In genomic region chr15:77455696-77456293, GRCh38 we compare ENCODE assay signal across 14 cellular contexts. TPM values are rescaled to one million over a fixed set of nuclear protein-coding genes. Genes with fewer than 3 reads are reported as not detected.
DNase-seq lines count a peak whose midpoint lies in the region; ATAC-seq, FAIRE-seq and TF ChIP-seq lines count a peak whose summit lies in the region.
"Had no signal": no experiment of that assay in that cellular context is flagged by ENCODE, and none has a peak within 500 bp of the region (broad histone marks: within the 10 kb centered on the region; RNA-seq: fewer than 3 reads in every experiment).

No MANE protein-coding gene starts in this region.

- H3K4me3 Mint-ChIP-seq in stimulated activated naive CD8-positive, alpha-beta T cell treated with anti-CD3 and anti-CD28 coated beads, Interleukin-15, Interleukin-2, amounts not matched to agents 100 ng/mL and 50 ng/mL, for 24 hours: no peak overlapping the region
- H3K4me3 Mint-ChIP-seq: activated naive CD4-positive, alpha-beta T cell treated with anti-CD3 and anti-CD28 coated beads, Interleukin-2, amount 50 U/mL, for 24 hours had no signal

- in situ Hi-C loops in GM12878 (cut with MboI): no loop called here

- SMC1A ChIA-PET in GM12878 (lab: Charles Lee; ENCODE audit: uncharacterized antibody, unreplicated experiment): interaction anchor here (0.8 to 1.7 kb wide), 3 partner anchors 10 to 354 kb away, joined by 3 to 8 read pairs (median 3); no protein-coding TSS in a partner anchor

- ATAC-seq in GM12878 (peak; percentile 21; the same call in 2 of the 3 replicates), HG02970 (IDR thresholded peaks at IDR 0.05; ENCODE audit: low FRiP score, unreplicated experiment) (no peak)

- no peak overlapping the region for H3K9ac ChIP-seq in GM12878 (ENCODE audit: control insufficient read depth, insufficient read depth, low read length)
- H3K9ac ChIP-seq: KMS-11, parathyroid adenoma had no signal

- no peak for TF ChIP-seq RAD21 in GM12878 (IDR thresholded peaks at IDR 0.05; ENCODE audit: insufficient read depth, low read depth, low read length)

- CTCF ChIA-PET in GM12878 (lab: Yijun Ruan, JAX): no interaction called here

- peaks cover 10% of the 10 kb centered on the region for H3K4me1 ChIP-seq in GM12878 (ENCODE audit: control insufficient read depth, insufficient read depth, low read length)
- H3K4me1 ChIP-seq: parathyroid adenoma had no signal

- TF ChIP-seq EP300 in GM12878 (IDR thresholded peaks at IDR 0.05; ENCODE audit: borderline replicate concordance in 1 of 2, control insufficient read depth in 1 of 2, low read depth in 2 of 2, low read length in 2 of 2): no peak

- DNase-seq in H54 (ENCODE audit: insufficient read length, low spot score) (no peak), GM12878 (ENCODE audit: low read depth, low spot score) (no peak), hepatic stellate cell (ENCODE audit: low spot score) (peak; percentile 33), SIG-M5 (lab: John Stamatoyannopoulos, UW) (no peak), inferior parietal cortex (ENCODE audit: extremely low spot score) (no peak)
- DNase-seq in activated CD8-positive, alpha-beta memory T cell treated with anti-CD3 and anti-CD28 coated beads, Interleukin-2, amount 50 U/mL, for 48 hours: no peak
- DNase-seq: GF-D8, NCI-H82 had no signal

- no peaks in the 10 kb centered on the region for H4K20me1 ChIP-seq in GM12878 (ENCODE audit: control insufficient read depth, insufficient read depth)

- no peak overlapping the region for H3K4me2 ChIP-seq in GM12878 (ENCODE audit: control insufficient read depth, insufficient read depth)

- no peak for TF ChIP-seq POLR2A in H54 (IDR thresholded peaks at IDR 0.05; ENCODE audit: low read depth, low read length)
- no peak for TF ChIP-seq POLR2A in GM12878 (IDR thresholded peaks at IDR 0.05; ENCODE audit: low read depth, low read length)

- H3K27ac ChIP-seq in GM12878 (ENCODE audit: control insufficient read depth, insufficient read depth): no peak overlapping the region
- H3K27ac ChIP-seq: KMS-11, parathyroid adenoma, VCaP had no signal

- H3K27ac Mint-ChIP-seq in stimulated activated naive CD8-positive, alpha-beta T cell treated with anti-CD3 and anti-CD28 coated beads, Interleukin-15, Interleukin-2, amounts not matched to agents 100 ng/mL and 50 ng/mL, for 24 hours: peak overlapping the region; percentile 63
- H3K27ac Mint-ChIP-seq: activated naive CD4-positive, alpha-beta T cell treated with anti-CD3 and anti-CD28 coated beads, Interleukin-2, amount 50 U/mL, for 24 hours had no signal

- H3K9me3 ChIP-seq in GM12878 (replicated peaks; ENCODE audit: control insufficient read depth, insufficient read depth, low read length): no peaks in the 10 kb centered on the region

- H3K4me1 Mint-ChIP-seq in stimulated activated naive CD8-positive, alpha-beta T cell treated with anti-CD3 and anti-CD28 coated beads, Interleukin-15, Interleukin-2, amounts not matched to agents 100 ng/mL and 50 ng/mL, for 24 hours (ENCODE audit: low read depth): peaks cover 34% of the 10 kb centered on the region

- no peaks in the 10 kb centered on the region for H3K9me3 Mint-ChIP-seq in stimulated activated naive CD8-positive, alpha-beta T cell treated with anti-CD3 and anti-CD28 coated beads, Interleukin-15, Interleukin-2, amounts not matched to agents 100 ng/mL and 50 ng/mL, for 24 hours
- H3K9me3 Mint-ChIP-seq: activated naive CD4-positive, alpha-beta T cell treated with anti-CD3 and anti-CD28 coated beads, Interleukin-2, amount 50 U/mL, for 24 hours had no signal

- intact Hi-C loops in GM12878 (cut with micrococcal nuclease; ENCODE audit: unreplicated experiment): no loop called here

- TF ChIP-seq CTCF in GM12878 (IDR thresholded peaks at IDR 0.05 in 2 of 3, conservative IDR thresholded peaks at IDR 0.05 in 1 of 3; ENCODE audit: control insufficient read depth in 2 of 3, extremely low read depth in 1 of 3, insufficient read depth in 1 of 3, low read depth in 3 of 3, low read length in 3 of 3): no peak

- RAD21 ChIA-PET in GM12878 (lab: Charles Lee; ENCODE audit: unreplicated experiment): interaction anchor here (1.7 kb wide), 1 partner anchor 87 kb away, joined by 3 read pairs; no protein-coding TSS in a partner anchor

- FAIRE-seq in H54 (lab: Jason Lieb, UNC) (peak; percentile 43), GM12878 (lab: Jason Lieb, UNC) (no peak)

- no peak overlapping the region for H3K4me3 ChIP-seq in GM12878

- POLR2A ChIA-PET in GM12878 (lab: Charles Lee): interaction anchor here (0.7 kb wide), 1 partner anchor 48 kb away, joined by 4 read pairs; no protein-coding TSS in a partner anchor

- no peaks in the 10 kb centered on the region; the same call in 1 of the 2 replicates for H3K79me2 ChIP-seq in GM12878 (ENCODE audit: control insufficient read depth, insufficient read depth, low read length)
- H3K79me2 ChIP-seq: parathyroid adenoma had no signal

- WGBS in GM12878 (ENCODE audit: insufficient coverage, insufficient replicate concordance, low lambda C conversion rate, missing lambda C conversion rate): 16% methylated on average over 3 of the region's 3 CpGs

- H3K27me3 ChIP-seq in GM12878 (replicated peaks in 1 of 2; ENCODE audit: control insufficient read depth in 2 of 2, insufficient read depth in 2 of 2, low read length in 1 of 2): no peaks in the 10 kb centered on the region

- H3K27me3 Mint-ChIP-seq in stimulated activated naive CD8-positive, alpha-beta T cell treated with anti-CD3 and anti-CD28 coated beads, Interleukin-15, Interleukin-2, amounts not matched to agents 100 ng/mL and 50 ng/mL, for 24 hours: no peaks in the 10 kb centered on the region
- H3K27me3 Mint-ChIP-seq: activated naive CD4-positive, alpha-beta T cell treated with anti-CD3 and anti-CD28 coated beads, Interleukin-2, amount 50 U/mL, for 24 hours had no signal

- peaks cover 1 to 9% of the 10 kb centered on the region in 2 experiments; a peak in 3 of 4 replicates for H3K36me3 ChIP-seq in GM12878 (ENCODE audit: control insufficient read depth in 2 of 2, insufficient read depth in 2 of 2, low read length in 1 of 2)

- H2AFZ ChIP-seq in GM12878 (ENCODE audit: control insufficient read depth, low read depth, low read length): no peak overlapping the region
- H2AFZ ChIP-seq: parathyroid adenoma had no signal

- peaks cover 28% of the 10 kb centered on the region for H3K36me3 Mint-ChIP-seq in stimulated activated naive CD8-positive, alpha-beta T cell treated with anti-CD3 and anti-CD28 coated beads, Interleukin-15, Interleukin-2, amounts not matched to agents 100 ng/mL and 50 ng/mL, for 24 hours (ENCODE audit: low read depth)

- no TSS peak for BruUV-seq in GM12878 (replicated peaks; lab: Mats Ljungman, UMichigan)

TF ChIP-seq in GM12878, 131 proteins besides CTCF, POLR2A, EP300 and RAD21 (continues in another document):
- no peak for TF ChIP-seq SMC3 (IDR thresholded peaks at IDR 0.05; ENCODE audit: borderline replicate concordance, low read length)

RNA-seq across cellular contexts. Expression of gene HMG20A, which starts 35.1 kb away (rescaled TPM):
- total RNA-seq in GM12878 (2013; cell fraction: nucleolus; rRNA removed): 124 and 130 TPM in 2 replicates
- total RNA-seq in GM12878 (2014; rRNA removed) (34.8 and 41.7 TPM in 2 replicates), GM12878 (2014; rRNA removed; fragmentation: Illumina TruSeq; extraction: Trizol) (48.1 and 48.8 TPM in 2 replicates), GM12878 (2021) (51.9 and 54.7 TPM in 2 replicates)
- polyA plus RNA-seq in GM12878 (2011; ENCODE audit: low read depth): 22.3 TPM
- polyA plus RNA-seq in GM12878 (2011; rRNA removed) (98.7 and 132 TPM in 2 replicates), GM12878 (2014; fragmentation: Illumina TruSeq; extraction: Trizol) (75.4 and 84.3 TPM in 2 replicates), GM12878 (2014; fragmentation: Nextera tagmentation; extraction: Ambion mirVana) (10 to 100 TPM; 30.0 to 30.7 TPM), GM12878 (2014; rRNA removed) (50.0 and 50.5 TPM in 2 replicates), GM12878 (2016; fragmentation: Nextera tagmentation; extraction: Ambion mirVana) (10 to 100 TPM; 38.4 to 44.7 TPM)
- 62.2 and 66.8 TPM in 2 replicates for polyA plus RNA-seq in GM12878 (2011; cell fraction: cytosol; rRNA removed)
- 62.9 and 65.7 TPM in 2 replicates for polyA plus RNA-seq in GM12878 (2011; cell fraction: nucleus; rRNA removed)
- polyA plus RNA-seq in GM12878 (2012): 26.8 and 38.3 TPM in 2 replicates
- 85.3 and 107 TPM in 2 replicates for polyA minus RNA-seq in GM12878 (2011; rRNA and poly(A)+ RNA removed)
- 31.0 and 33.1 TPM in 2 replicates for polyA minus RNA-seq in GM12878 (2011; cell fraction: cytosol; rRNA and poly(A)+ RNA removed)
- polyA minus RNA-seq in GM12878 (2011; cell fraction: nucleus; rRNA and poly(A)+ RNA removed): 44.4 and 67.5 TPM in 2 replicates

RNA-seq across cellular contexts. Expression of gene PEAK1, which starts 35.9 kb away (rescaled TPM):
- total RNA-seq in GM12878 (2013; cell fraction: nucleolus; rRNA removed): 139 and 140 TPM in 2 replicates
- total RNA-seq in GM12878 (2014; rRNA removed) (13.6 TPM in 2 replicates), GM12878 (2014; rRNA removed; fragmentation: Illumina TruSeq; extraction: Trizol) (15.7 and 17.3 TPM in 2 replicates), GM12878 (2021) (23.1 and 24.2 TPM in 2 replicates)
- polyA plus RNA-seq in GM12878 (2011; ENCODE audit: low read depth): 4.0 TPM
- polyA plus RNA-seq in GM12878 (2011; rRNA removed) (18.0 and 18.1 TPM in 2 replicates), GM12878 (2014; fragmentation: Illumina TruSeq; extraction: Trizol) (15.0 and 15.1 TPM in 2 replicates), GM12878 (2014; fragmentation: Nextera tagmentation; extraction: Ambion mirVana) (1 to 10 TPM in 1 of 2 experiments, under 1 TPM in 1; 0.62 to 1.1 TPM), GM12878 (2014; rRNA removed) (8.8 and 11.9 TPM in 2 replicates), GM12878 (2016; fragmentation: Nextera tagmentation; extraction: Ambion mirVana) (1 to 10 TPM; 3.2 to 3.9 TPM)
- polyA plus RNA-seq in GM12878 (2011; cell fraction: cytosol; rRNA removed): 12.7 and 15.1 TPM in 2 replicates
- polyA plus RNA-seq in GM12878 (2011; cell fraction: nucleus; rRNA removed): 24.4 and 24.7 TPM in 2 replicates
- 5.5 and 5.9 TPM in 2 replicates for polyA plus RNA-seq in GM12878 (2012)
- 41.3 and 42.9 TPM in 2 replicates for polyA minus RNA-seq in GM12878 (2011; rRNA and poly(A)+ RNA removed)
- 16.3 and 20.1 TPM in 2 replicates for polyA minus RNA-seq in GM12878 (2011; cell fraction: cytosol; rRNA and poly(A)+ RNA removed)
- 25.4 and 47.7 TPM in 2 replicates for polyA minus RNA-seq in GM12878 (2011; cell fraction: nucleus; rRNA and poly(A)+ RNA removed)
